In the genomic region with DNA sequence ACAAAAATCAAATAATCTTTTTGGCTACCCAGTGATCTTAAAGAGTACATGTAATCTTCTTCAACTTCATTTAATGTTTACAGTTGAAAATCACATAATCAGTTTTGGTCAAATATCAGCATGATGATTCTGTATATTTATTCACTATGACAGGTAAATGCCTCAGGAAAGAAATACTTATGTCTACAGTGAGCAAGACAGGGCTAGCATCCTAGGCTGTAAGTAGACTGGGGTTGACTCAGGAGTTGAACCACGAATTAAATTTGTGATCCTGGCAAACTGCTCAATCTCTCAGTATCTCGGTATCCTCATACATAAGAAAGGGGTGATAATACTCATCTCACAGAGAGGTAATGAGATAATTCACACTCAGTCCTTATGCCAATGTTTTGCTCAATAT, we compare ENCODE assay signal across 16 cellular contexts.
DNase-seq lines count a peak whose midpoint lies in the region; ATAC-seq, FAIRE-seq and TF ChIP-seq lines count a peak whose summit lies in the region.
"Had no signal": no experiment of that assay in that cellular context is flagged by ENCODE, and none has a peak within 500 bp of the region (broad histone marks: within the 10 kb centered on the region; RNA-seq: fewer than 3 reads in every experiment).

No MANE protein-coding gene starts in this region.

- no peaks in the 10 kb centered on the region for H3F3A ChIP-seq in PC-3 (ENCODE audit: low read length, unreplicated experiment)

- no peaks in the 10 kb centered on the region for H3K9me3 ChIP-seq in PC-3 (ENCODE audit: low read length)
- H3K9me3 ChIP-seq in keratinocyte (ENCODE audit: control insufficient read depth, low read depth, low read length): no peaks in the 10 kb centered on the region
- H3K9me3 ChIP-seq: BLaER1 treated with 17β-estradiol and CSF1 and Interleukin-3, amounts not matched to agents 10 nM and 100 nM had no signal

- CTCF ChIA-PET in PC-3 (lab: Charles Lee): no interaction called here

- H3K9ac ChIP-seq in PC-3 (ENCODE audit: low read length): no peak overlapping the region
- H3K9ac ChIP-seq in keratinocyte (ENCODE audit: control insufficient read depth, extremely low read depth, insufficient read depth, low read length): no peak overlapping the region
- H3K9ac ChIP-seq: BLaER1 treated with 17β-estradiol and CSF1 and Interleukin-3, amounts not matched to agents 10 nM and 100 nM; GM23248 had no signal

- no TSS peak for BruUV-seq in PC-3 (replicated peaks; lab: Mats Ljungman, UMichigan)

- H3K36me3 ChIP-seq in PC-3 (ENCODE audit: low read depth, low read length): no peaks in the 10 kb centered on the region
- H3K36me3 ChIP-seq in bronchial epithelial cell (ENCODE audit: control insufficient read depth, insufficient read depth, low read length): no peaks in the 10 kb centered on the region
- H3K36me3 ChIP-seq in keratinocyte (ENCODE audit: control insufficient read depth in 2 of 2, extremely low read depth in 1 of 2, insufficient read depth in 2 of 2, low read length in 2 of 2): no peaks in the 10 kb centered on the region
- H3K36me3 ChIP-seq: BLaER1 treated with 17β-estradiol and CSF1 and Interleukin-3, amounts not matched to agents 10 nM and 100 nM had no signal

- no peaks in the 10 kb centered on the region for H3K79me2 ChIP-seq in PC-3 (ENCODE audit: low read length)
- no peaks in the 10 kb centered on the region for H3K79me2 ChIP-seq in keratinocyte (ENCODE audit: control insufficient read depth, insufficient read depth, low read length)

- peaks cover 37% of the 10 kb centered on the region for H3K4me1 ChIP-seq in PC-3 (ENCODE audit: insufficient read depth, low read length)
- peaks cover 21% of the 10 kb centered on the region for H3K4me1 ChIP-seq in keratinocyte (ENCODE audit: control insufficient read depth, extremely low read depth, insufficient read depth, low read length)

- H3K9me2 ChIP-seq in PC-3 (replicated peaks; ENCODE audit: low read length): no peaks in the 10 kb centered on the region

- FAIRE-seq in bronchial epithelial cell (lab: Jason Lieb, UNC) (no peak), keratinocyte (lab: Jason Lieb, UNC) (peak; percentile 88)
- FAIRE-seq: G401.6, GM12891, H54, HTR-8/SVneo had no signal

- dilution Hi-C loops in keratinocyte (cut with MboI; ENCODE audit: extremely low pct_ligation_motif_present, low sequenced_read_pairs): no loop called here

- DNase-seq in HPDE6-E6E7 (ENCODE audit: extremely low spot score) (peak; percentile 67), PC-3 (peak; percentile 73), bronchial epithelial cell (ENCODE audit: low read depth) (peak; percentile 93), keratinocyte (ENCODE audit: low read depth, low spot score) (no peak), NCI-H748 (lab: John Stamatoyannopoulos, UW; ENCODE audit: unreplicated experiment) (no peak), islet precursor cell (no peak), midbrain (lab: John Stamatoyannopoulos, UW) (no peak)
- DNase-seq: ACHN; CD4-positive, CD25-positive, alpha-beta regulatory T cell; DMS79; GM23248 had no signal

- ATAC-seq in PC-3: peak; percentile 88

- H2AFZ ChIP-seq in PC-3 (ENCODE audit: low read length) (no peak overlapping the region), keratinocyte (ENCODE audit: control insufficient read depth, low read length) (peak overlapping the region; percentile 41)
- H2AFZ ChIP-seq: GM23248 had no signal

- H3K4me3 ChIP-seq in PC-3 (ENCODE audit: low read length) (peak overlapping the region; percentile 14; the same call in 1 of the 2 replicates), bronchial epithelial cell (ENCODE audit: low read depth, low read length) (no peak overlapping the region), keratinocyte (ENCODE audit: control insufficient read depth in 2 of 3, extremely low read depth in 1 of 3, insufficient read depth in 2 of 3, low read depth in 1 of 3, low read length in 3 of 3) (peak overlapping the region in 1 of 3 experiments; percentile 32)
- H3K4me3 ChIP-seq: BLaER1 treated with 17β-estradiol and CSF1 and Interleukin-3, amounts not matched to agents 10 nM and 100 nM; GM23248 had no signal

- H4K20me1 ChIP-seq in PC-3 (ENCODE audit: low read length) (no peaks in the 10 kb centered on the region), keratinocyte (ENCODE audit: control insufficient read depth, extremely low read depth, insufficient read depth, low read length) (no peaks in the 10 kb centered on the region)
- H4K20me1 ChIP-seq: BLaER1 treated with 17β-estradiol and CSF1 and Interleukin-3, amounts not matched to agents 10 nM and 100 nM had no signal

- H3K27me3 ChIP-seq in PC-3 (ENCODE audit: low read length): no peaks in the 10 kb centered on the region
- no peaks in the 10 kb centered on the region for H3K27me3 ChIP-seq in bronchial epithelial cell (ENCODE audit: control insufficient read depth, insufficient read depth, low read length)
- no peaks in the 10 kb centered on the region for H3K27me3 ChIP-seq in keratinocyte (ENCODE audit: control insufficient read depth, extremely low read depth, insufficient read depth, low read length)
- H3K27me3 ChIP-seq: BLaER1 treated with 17β-estradiol and CSF1 and Interleukin-3, amounts not matched to agents 10 nM and 100 nM had no signal

- no peak for TF ChIP-seq CTCF in PC-3 (conservative IDR thresholded peaks at IDR 0.05; ENCODE audit: low read depth, low read length)
- no peak for TF ChIP-seq CTCF in bronchial epithelial cell (IDR thresholded peaks at IDR 0.05; ENCODE audit: insufficient read depth, low read length, severe bottlenecking)
- TF ChIP-seq CTCF in keratinocyte (optimal IDR thresholded peaks at IDR 0.05 in 1 of 3, IDR thresholded peaks at IDR 0.05 in 1 of 3, conservative IDR thresholded peaks at IDR 0.05 in 1 of 3; ENCODE audit: extremely low read depth in 1 of 3, insufficient read depth in 2 of 3, low read length in 3 of 3): no peak

- intact Hi-C loops in PC-3 (cut with micrococcal nuclease): loop anchor here (5.0 kb wide), 1 partner anchor 47 kb away; no protein-coding TSS in a partner anchor

- POLR2A ChIA-PET in PC-3 (lab: Charles Lee; ENCODE audit: unreplicated experiment): interaction anchor here (0.6 kb wide), 1 partner anchor 70 kb away, joined by 34 read pairs; no protein-coding TSS in a partner anchor

- H3K4me2 ChIP-seq in PC-3 (ENCODE audit: low read length) (peak overlapping the region; percentile 48), keratinocyte (ENCODE audit: control insufficient read depth, extremely low read depth, insufficient read depth, low read depth, low read length) (peak overlapping the region; percentile 66)
- H3K4me2 ChIP-seq: BLaER1 treated with 17β-estradiol and CSF1 and Interleukin-3, amounts not matched to agents 10 nM and 100 nM had no signal

- no peaks in the 10 kb centered on the region for H3K9me1 ChIP-seq in keratinocyte (ENCODE audit: control insufficient read depth, extremely low read depth, insufficient read depth, low read length)

- H3K27ac ChIP-seq in PC-3 (ENCODE audit: low read length) (peak overlapping the region; percentile 52), keratinocyte (ENCODE audit: control insufficient read depth, insufficient read depth, low read length) (peak overlapping the region; percentile 28)
- H3K27ac ChIP-seq: BLaER1 treated with 17β-estradiol and CSF1 and Interleukin-3, amounts not matched to agents 10 nM and 100 nM; GM23248 had no signal

Comparison
In these comparisons a context has a peak if more than half of its experiments do, and no peak if none do; other contexts are left out.
1. DNase-seq: peak in HPDE6-E6E7 (single experiment), PC-3 (single experiment) and bronchial epithelial cell (single experiment); none in keratinocyte (single experiment), NCI-H748 (single experiment), islet precursor cell (single experiment) and midbrain (single experiment).